ENCODE assay signal across 15 cellular contexts in the genomic region with DNA sequence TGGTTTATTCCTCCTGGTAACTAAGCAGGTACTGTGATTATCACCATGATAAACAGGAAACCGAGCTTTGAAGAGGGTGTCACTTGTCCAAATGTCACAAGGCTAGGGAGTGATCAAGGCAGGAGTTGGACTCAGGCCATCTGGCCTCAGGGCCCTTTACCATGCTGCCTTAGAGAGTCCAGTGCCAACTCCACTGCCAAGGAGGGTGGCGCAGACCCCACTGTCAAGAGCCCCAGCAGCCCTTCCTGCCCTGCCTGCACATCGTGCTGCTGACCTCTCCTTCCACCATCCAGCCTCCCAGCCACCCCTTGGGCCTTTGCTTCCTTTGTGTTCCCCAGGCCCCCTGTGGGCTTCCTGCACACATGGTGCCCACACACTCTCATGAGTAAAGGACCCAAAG. TPM values are rescaled to one million over a fixed set of nuclear protein-coding genes. Genes with fewer than 3 reads are reported as not detected.
DNase-seq lines count a peak whose midpoint lies in the region; ATAC-seq and TF ChIP-seq lines count a peak whose summit lies in the region.
"Had no signal": no experiment of that assay in that cellular context is flagged by ENCODE, and none has a peak within 500 bp of the region (broad histone marks: within the 10 kb centered on the region; RNA-seq: fewer than 3 reads in every experiment).

No MANE protein-coding gene starts in this region.

- no peak overlapping the region for H3K27ac Mint-ChIP-seq in CD4-positive, alpha-beta memory T cell
- H3K27ac Mint-ChIP-seq: activated naive CD8-positive, alpha-beta T cell; GM23338 had no signal

- TF ChIP-seq CTCF in BE2C (IDR thresholded peaks at IDR 0.05; ENCODE audit: low read depth, low read length), result no peak
- no peak for TF ChIP-seq CTCF in parathyroid adenoma (IDR thresholded peaks at IDR 0.05)

- H3K4me3 Mint-ChIP-seq in CD4-positive, alpha-beta memory T cell, result no peak overlapping the region
- H3K4me3 Mint-ChIP-seq: activated naive CD8-positive, alpha-beta T cell; GM23338 had no signal

- POLR2A ChIA-PET in CD4-positive, alpha-beta memory T cell (lab: Charles Lee; ENCODE audit: partially characterized antibody), result no interaction called here

- H3K4me2 ChIP-seq in parathyroid adenoma (ENCODE audit: low read length), result peak overlapping the region; percentile 38
- H3K4me2 ChIP-seq: GM23338 had no signal

- peak; percentile 15 for DNase-seq in BE2C
- DNase-seq in NCI-H510A (lab: John Stamatoyannopoulos, UW), result peak; percentile 54
- peak; percentile 73 for DNase-seq in Right ventricle myocardium superior
- DNase-seq in NCI-H82 (lab: John Stamatoyannopoulos, UW), result no peak
- DNase-seq in NK-92 (lab: John Stamatoyannopoulos, UW; ENCODE audit: unreplicated experiment), result no peak
- DNase-seq in CD4-positive, alpha-beta memory T cell, result no peak
- DNase-seq: cortex of kidney, NCI-H446, SHP77 had no signal

- ATAC-seq in Right ventricle myocardium superior (ENCODE audit: poor library complexity) (peak; percentile 63), GM19455 (IDR thresholded peaks at IDR 0.05; ENCODE audit: unreplicated experiment) (no peak)
- ATAC-seq: GM12878, GM23338 had no signal

- intact Hi-C loops in Right ventricle myocardium superior (cut with DNase I), result no loop called here
- intact Hi-C loops in CD4-positive, alpha-beta memory T cell (cut with micrococcal nuclease), result no loop called here

- peaks cover 0 to 2% (median 0%) of the 10 kb centered on the region in 8 donors for H3K9me3 Mint-ChIP-seq in CD4-positive, alpha-beta memory T cell
- H3K9me3 Mint-ChIP-seq: GM23338 had no signal

- no peaks in the 10 kb centered on the region for H3K36me3 Mint-ChIP-seq in CD4-positive, alpha-beta memory T cell
- H3K36me3 Mint-ChIP-seq: activated naive CD8-positive, alpha-beta T cell had no signal

- peak overlapping the region; percentile 61 for H3K27ac ChIP-seq in parathyroid adenoma
- H3K27ac ChIP-seq in CD4-positive, alpha-beta memory T cell (ENCODE audit: low read depth, low read length), result no peak overlapping the region
- H3K27ac ChIP-seq: HL-60 had no signal

- peaks cover 6% of the 10 kb centered on the region for H3K4me1 ChIP-seq in BE2C
- peaks cover 69% of the 10 kb centered on the region for H3K4me1 ChIP-seq in parathyroid adenoma
- H3K4me1 ChIP-seq in CD4-positive, alpha-beta memory T cell (ENCODE audit: insufficient read depth, low read length), result no peaks in the 10 kb centered on the region

- CTCF ChIA-PET in CD4-positive, alpha-beta memory T cell (lab: Charles Lee; ENCODE audit: partially characterized antibody), result no interaction called here

- H3K27me3 ChIP-seq in BE2C, result no peaks in the 10 kb centered on the region
- no peaks in the 10 kb centered on the region for H3K27me3 ChIP-seq in parathyroid adenoma (ENCODE audit: control insufficient read depth, insufficient read depth, low read length)
- no peaks in the 10 kb centered on the region for H3K27me3 ChIP-seq in CD4-positive, alpha-beta memory T cell (ENCODE audit: insufficient read depth, low read length)

- H3K4me3 ChIP-seq in BE2C (ENCODE audit: low read depth, low read length) (no peak overlapping the region), parathyroid adenoma (ENCODE audit: low read depth, low read length) (no peak overlapping the region)
- no peak overlapping the region for H3K4me3 ChIP-seq in CD4-positive, alpha-beta memory T cell (ENCODE audit: low read length in 2 of 2)
- H3K4me3 ChIP-seq: GM12878, GM23338 had no signal

- H3K79me2 ChIP-seq in parathyroid adenoma, result peaks cover 63% of the 10 kb centered on the region

- H3K27me3 Mint-ChIP-seq in CD4-positive, alpha-beta memory T cell, result peaks cover 5 to 10% of the 10 kb centered on the region in 2 donors
- H3K27me3 Mint-ChIP-seq: activated naive CD8-positive, alpha-beta T cell had no signal

- H3K9me3 ChIP-seq in BE2C, result no peaks in the 10 kb centered on the region
- no peaks in the 10 kb centered on the region for H3K9me3 ChIP-seq in parathyroid adenoma (ENCODE audit: control insufficient read depth, low read length)
- no peaks in the 10 kb centered on the region for H3K9me3 ChIP-seq in CD4-positive, alpha-beta memory T cell (ENCODE audit: control insufficient read depth in 1 of 2, low read length in 2 of 2)

- H3K36me3 ChIP-seq in BE2C, result peaks cover 28% of the 10 kb centered on the region
- no peaks in the 10 kb centered on the region for H3K36me3 ChIP-seq in parathyroid adenoma (ENCODE audit: control insufficient read depth, insufficient read depth, low read length)
- H3K36me3 ChIP-seq in CD4-positive, alpha-beta memory T cell (ENCODE audit: insufficient read depth, low read length), result no peaks in the 10 kb centered on the region

- no peak overlapping the region for H3K9ac ChIP-seq in parathyroid adenoma

- H3K4me1 Mint-ChIP-seq in CD4-positive, alpha-beta memory T cell, result no peaks in the 10 kb centered on the region

- no peak overlapping the region for H2AFZ ChIP-seq in parathyroid adenoma
- H2AFZ ChIP-seq: GM23338 had no signal

RNA-seq across cellular contexts. Expression of gene TNS1, which starts 48.3 kb away (rescaled TPM):
- polyA plus RNA-seq in BE2C (2012; ENCODE audit: insufficient read depth, insufficient read length, low read depth), result 65.0 TPM
- total RNA-seq in Right ventricle myocardium superior, result 722 TPM
- 1 to 10 TPM in 1 of 2 experiments, under 1 TPM in 1; 0.78 to 1.2 TPM for total RNA-seq in CD4-positive, alpha-beta memory T cell
- not detected for polyA plus RNA-seq in CD4-positive, alpha-beta memory T cell

Comparison
In these comparisons a context has a peak if more than half of its experiments do, and no peak if none do; other contexts are left out.
1. DNase-seq: peak in BE2C (single experiment), NCI-H510A (single experiment) and Right ventricle myocardium superior (single experiment); none in NCI-H82 (single experiment), NK-92 (single experiment) and CD4-positive, alpha-beta memory T cell (0 of 5).
2. RNA of gene TNS1, which starts 48.3 kb away (total RNA-seq): 722 TPM in Right ventricle myocardium superior (single experiment); 0.78 to 1.2 TPM in CD4-positive, alpha-beta memory T cell; every median in the first group is over 100 times any median in the second.